ENCODE assay signal across 11 cellular contexts in genomic region chr6:82217014-82217621, GRCh38. TPM values are rescaled to one million over a fixed set of nuclear protein-coding genes. Genes with fewer than 3 reads are reported as not detected.
DNase-seq lines count a peak whose midpoint lies in the region; ATAC-seq and FAIRE-seq lines count a peak whose summit lies in the region.
"Had no signal": no experiment of that assay in that cellular context is flagged by ENCODE, and none has a peak within 500 bp of the region (broad histone marks: within the 10 kb centered on the region; RNA-seq: fewer than 3 reads in every experiment).

No MANE protein-coding gene starts in this region.

- FAIRE-seq in frontal cortex (lab: Jason Lieb, UNC), result peak; percentile 61

- peak; percentile 97 for ATAC-seq in GM18907 (IDR thresholded peaks at IDR 0.05; ENCODE audit: unreplicated experiment)
- peak; percentile 84 for ATAC-seq in GM21717 (IDR thresholded peaks at IDR 0.05; ENCODE audit: unreplicated experiment)
- ATAC-seq in HG03196 (IDR thresholded peaks at IDR 0.05; ENCODE audit: unreplicated experiment), result peak; percentile 92
- ATAC-seq: body of pancreas had no signal

- DNase-seq in frontal cortex (ENCODE audit: low spot score in 2 of 2) (no peak), dedifferentiated amniotic fluid mesenchymal stem cell (ENCODE audit: extremely low spot score) (no peak), NCI-H226 (no peak), NCI-H774 (lab: John Stamatoyannopoulos, UW) (no peak)
- DNase-seq in activated CD8-positive, alpha-beta memory T cell treated with anti-CD3 and anti-CD28 coated beads, Interleukin-2, amount 50 U/mL, for 48 hours, result no peak
- DNase-seq: body of pancreas, HCEC 1CT, pancreas had no signal

RNA-seq across cellular contexts. Expression of gene IBTK, which starts 30.4 kb away (rescaled TPM):
- 93.3 TPM for total RNA-seq in frontal cortex
